14 cellular contexts compared by ENCODE assay signal in genomic region chr20:51420111-51420510, GRCh38.
DNase-seq lines count a peak whose midpoint lies in the region; ATAC-seq, FAIRE-seq and TF ChIP-seq lines count a peak whose summit lies in the region.
"Had no signal": no experiment of that assay in that cellular context is flagged by ENCODE, and none has a peak within 500 bp of the region (broad histone marks: within the 10 kb centered on the region; RNA-seq: fewer than 3 reads in every experiment).

No MANE protein-coding gene starts in this region.

- no peak for TF ChIP-seq CTCF in kidney epithelial cell (IDR thresholded peaks at IDR 0.05; ENCODE audit: insufficient read depth, low read length, poor library complexity, severe bottlenecking)

- H3K4me3 ChIP-seq in CD4-positive, CD25-positive, alpha-beta regulatory T cell (ENCODE audit: low read depth, low read length) = no peak overlapping the region
- no peak overlapping the region for H3K4me3 ChIP-seq in kidney epithelial cell (ENCODE audit: low read depth, low read length)
- H3K4me3 ChIP-seq: adrenal gland, K562, SJSA1, uterus had no signal

- H3K4me1 ChIP-seq in CD4-positive, CD25-positive, alpha-beta regulatory T cell (ENCODE audit: control insufficient read depth, insufficient read depth, low read length, poor library complexity, severe bottlenecking) = peaks cover 39% of the 10 kb centered on the region
- H3K4me1 ChIP-seq: adrenal gland, SJSA1, uterus had no signal

- no peak for FAIRE-seq in frontal cortex (lab: Jason Lieb, UNC)
- FAIRE-seq: H1, K562 had no signal

- no peaks in the 10 kb centered on the region for H3K27me3 ChIP-seq in CD4-positive, CD25-positive, alpha-beta regulatory T cell (ENCODE audit: control insufficient read depth, insufficient read depth, low read length)
- H3K27me3 ChIP-seq in kidney epithelial cell (ENCODE audit: control insufficient read depth, insufficient read depth, low read length) = peaks cover 2% of the 10 kb centered on the region
- H3K27me3 ChIP-seq: adrenal gland, SJSA1, uterus had no signal

- no peak for ATAC-seq in CD4-positive, CD25-positive, alpha-beta regulatory T cell (ENCODE audit: low read depth in 2 of 2)
- no peak for ATAC-seq in activated T-helper 17 cell treated with anti-CD3 and anti-CD28 coated beads, Interleukin-2, amount 50 U/mL, for 72 hours (replicated peaks)
- ATAC-seq in HG03175 (IDR thresholded peaks at IDR 0.05; ENCODE audit: unreplicated experiment) (no peak), GM18517 (IDR thresholded peaks at IDR 0.05; ENCODE audit: unreplicated experiment) (no peak)
- ATAC-seq: K562 had no signal

- no peak for DNase-seq in CD4-positive, CD25-positive, alpha-beta regulatory T cell
- DNase-seq in HT1080 (ENCODE audit: low read depth) (peak; percentile 69), kidney epithelial cell (ENCODE audit: low read depth) (peak; percentile 23), frontal cortex (ENCODE audit: low spot score in 2 of 2) (no peak), SHP77 treated with DMSO at 0.1 percent for 48 hours (lab: John Stamatoyannopoulos, UW) (no peak)
- DNase-seq: activated CD4-positive, alpha-beta T cell treated with anti-CD3 and anti-CD28 coated beads, Interleukin-2, amount 50 U/mL, for 1 hour; adrenal gland; uterus had no signal

- H3K9me3 Mint-ChIP-seq in CD4-positive, CD25-positive, alpha-beta regulatory T cell = peaks cover 0 to 2% (median 0%) of the 10 kb centered on the region in 7 donors
- no peaks in the 10 kb centered on the region for H3K9me3 Mint-ChIP-seq in activated T-helper 17 cell treated with anti-CD3 and anti-CD28 coated beads, Interleukin-2, amount 50 U/mL, for 72 hours

- H3K36me3 ChIP-seq in CD4-positive, CD25-positive, alpha-beta regulatory T cell (ENCODE audit: control insufficient read depth, insufficient read depth, low read length) = peaks cover 38% of the 10 kb centered on the region
- H3K36me3 ChIP-seq in kidney epithelial cell (ENCODE audit: control insufficient read depth, insufficient read depth, low read length) = no peaks in the 10 kb centered on the region
- H3K36me3 ChIP-seq: adrenal gland, SJSA1, uterus had no signal

- H3K27ac ChIP-seq in CD4-positive, CD25-positive, alpha-beta regulatory T cell (ENCODE audit: insufficient read depth, low read length, poor library complexity, severe bottlenecking) = no peak overlapping the region
- H3K27ac ChIP-seq: adrenal gland, SJSA1, uterus had no signal

- no peaks in the 10 kb centered on the region for H3K27me3 Mint-ChIP-seq in CD4-positive, CD25-positive, alpha-beta regulatory T cell
- H3K27me3 Mint-ChIP-seq in activated T-helper 17 cell treated with anti-CD3 and anti-CD28 coated beads, Interleukin-2, amount 50 U/mL, for 72 hours = no peaks in the 10 kb centered on the region

- H3K4me1 Mint-ChIP-seq in CD4-positive, CD25-positive, alpha-beta regulatory T cell = peaks cover 34 to 73% (median 53%) of the 10 kb centered on the region in 4 donors
- H3K4me1 Mint-ChIP-seq in activated T-helper 17 cell treated with anti-CD3 and anti-CD28 coated beads, Interleukin-2, amount 50 U/mL, for 72 hours = peaks cover 66% of the 10 kb centered on the region

- peak overlapping the region in 2 of 3 donors; percentile 76 to 82 for H3K27ac Mint-ChIP-seq in CD4-positive, CD25-positive, alpha-beta regulatory T cell
- no peak overlapping the region for H3K27ac Mint-ChIP-seq in activated T-helper 17 cell treated with anti-CD3 and anti-CD28 coated beads, Interleukin-2, amount 50 U/mL, for 72 hours

- H3K9me3 ChIP-seq in CD4-positive, CD25-positive, alpha-beta regulatory T cell (ENCODE audit: control insufficient read depth in 2 of 2, low read length in 2 of 2) = no peaks in the 10 kb centered on the region
- H3K9me3 ChIP-seq: adrenal gland, SJSA1, uterus had no signal

- peaks cover 22% of the 10 kb centered on the region for H3K36me3 Mint-ChIP-seq in CD4-positive, CD25-positive, alpha-beta regulatory T cell
- peaks cover 90% of the 10 kb centered on the region for H3K36me3 Mint-ChIP-seq in activated T-helper 17 cell treated with anti-CD3 and anti-CD28 coated beads, Interleukin-2, amount 50 U/mL, for 72 hours (ENCODE audit: low read depth)

- no peak overlapping the region for H3K4me3 Mint-ChIP-seq in CD4-positive, CD25-positive, alpha-beta regulatory T cell
- H3K4me3 Mint-ChIP-seq in activated T-helper 17 cell treated with anti-CD3 and anti-CD28 coated beads, Interleukin-2, amount 50 U/mL, for 72 hours = peak overlapping the region; percentile 35

Comparison
In these comparisons a context has a peak if more than half of its experiments do, and no peak if none do; other contexts are left out.
1. DNase-seq: peak in HT1080 (single experiment) and kidney epithelial cell (single experiment); none in CD4-positive, CD25-positive, alpha-beta regulatory T cell (0 of 3), frontal cortex (0 of 2) and SHP77 treated with DMSO at 0.1 percent for 48 hours (single experiment).